9 cellular contexts compared by ENCODE assay signal in genomic region chr19:3783660-3784584, GRCh38. TPM values are rescaled to one million over a fixed set of nuclear protein-coding genes. Genes with fewer than 3 reads are reported as not detected.
DNase-seq lines count a peak whose midpoint lies in the region; ATAC-seq, FAIRE-seq and TF ChIP-seq lines count a peak whose summit lies in the region.
"Had no signal": no experiment of that assay in that cellular context is flagged by ENCODE, and none has a peak within 500 bp of the region (broad histone marks: within the 10 kb centered on the region; RNA-seq: fewer than 3 reads in every experiment).

No MANE protein-coding gene starts in this region.

- no peak overlapping the region for H2BK120ac ChIP-seq in neuronal stem cell (ENCODE audit: low read depth, low read length)

- H3K14ac ChIP-seq in neuronal stem cell (ENCODE audit: low read length) = no peak overlapping the region

- no peaks in the 10 kb centered on the region for H3K79me1 ChIP-seq in neuronal stem cell (ENCODE audit: low read depth, low read length)

- peak overlapping the region; percentile 76 for H3K4ac ChIP-seq in neuronal stem cell (ENCODE audit: low read length)

- peaks cover 33% of the 10 kb centered on the region for H3K36me3 Mint-ChIP-seq in activated naive CD8-positive, alpha-beta T cell treated with anti-CD3 and anti-CD28 coated beads for 36 hours

- no peak overlapping the region for H2BK15ac ChIP-seq in neuronal stem cell (ENCODE audit: low read length)

- no peak overlapping the region for H3K4me2 ChIP-seq in neuronal stem cell (ENCODE audit: insufficient read depth, low read length, poor library complexity, severe bottlenecking)

- H3K9me3 ChIP-seq in neuronal stem cell (replicated peaks in 1 of 2; ENCODE audit: control insufficient read depth in 2 of 2, insufficient read depth in 1 of 2, low read depth in 1 of 2, low read length in 2 of 2) = peaks cover 16 to 22% of the 10 kb centered on the region in 2 donors

- H2BK5ac ChIP-seq in neuronal stem cell (ENCODE audit: low read length) = no peak overlapping the region

- peak overlapping the region; percentile 93 for H2AK5ac ChIP-seq in neuronal stem cell (ENCODE audit: low read depth, low read length)

- no peak overlapping the region for H4K91ac ChIP-seq in neuronal stem cell (ENCODE audit: low read depth, low read length, poor library complexity)

- peak overlapping the region; percentile 38 for H3K18ac ChIP-seq in neuronal stem cell (ENCODE audit: low read length)

- peak overlapping the region; percentile 89 for H3K23ac ChIP-seq in neuronal stem cell (ENCODE audit: low read depth, low read length, poor library complexity)

- peak overlapping the region; percentile 86 for H3K4me3 Mint-ChIP-seq in activated naive CD8-positive, alpha-beta T cell treated with anti-CD3 and anti-CD28 coated beads for 36 hours

- H3K9me3 Mint-ChIP-seq in activated naive CD8-positive, alpha-beta T cell treated with anti-CD3 and anti-CD28 coated beads for 36 hours = peaks cover 14% of the 10 kb centered on the region

- no peak for ATAC-seq in HG02798 (IDR thresholded peaks at IDR 0.05; ENCODE audit: poor library complexity, unreplicated experiment)
- no peak for ATAC-seq in HG03342 (IDR thresholded peaks at IDR 0.05; ENCODE audit: unreplicated experiment)

- peaks cover 2 to 6% of the 10 kb centered on the region in 2 donors for H3K4me1 ChIP-seq in neuronal stem cell (ENCODE audit: control insufficient read depth in 2 of 2, insufficient read depth in 1 of 2, low read depth in 1 of 2, low read length in 2 of 2)

- H4K8ac ChIP-seq in neuronal stem cell (ENCODE audit: low read depth, low read length) = no peak overlapping the region

- no peak for FAIRE-seq in D721Med (lab: Jason Lieb, UNC)

- H2AFZ ChIP-seq in neuronal stem cell (ENCODE audit: low read length) = no peak overlapping the region

- H3K27me3 ChIP-seq in neuronal stem cell (ENCODE audit: control insufficient read depth in 3 of 3, insufficient read depth in 3 of 3, low read depth in 1 of 3, low read length in 3 of 3) = peaks cover 8 to 45% (median 34%) of the 10 kb centered on the region in 3 experiments

- peak overlapping the region; percentile 12 for H3K9ac ChIP-seq in neuronal stem cell (ENCODE audit: low read depth, low read length, poor library complexity)

- no peak overlapping the region for H3K4me3 ChIP-seq in neuronal stem cell (ENCODE audit: low read length in 2 of 2)

- TF ChIP-seq CTCF in D721Med (IDR thresholded peaks at IDR 0.05; ENCODE audit: insufficient read depth, missing control alignments) = peak; percentile 7

- no CpG with 5 or more reads among the region's 49 CpGs for WGBS in neuronal stem cell (ENCODE audit: extremely low coverage in 2 of 2, insufficient read length in 2 of 2, insufficient replicate concordance in 1 of 2), 2 donors

- DNase-seq in D721Med (ENCODE audit: insufficient read length, low spot score) = no peak
- peak; percentile 35 for DNase-seq in RPMI8226
- DNase-seq in activated naive CD8-positive, alpha-beta T cell treated with anti-CD3 and anti-CD28 coated beads for 36 hours = peak; percentile 56
- DNase-seq in neuronal stem cell (ENCODE audit: low spot score) = no peak
- DNase-seq in NCI-H1436 (lab: John Stamatoyannopoulos, UW) = no peak
- DNase-seq in NCI-H2081 treated with DMSO at 0.1 percent for 48 hours (lab: John Stamatoyannopoulos, UW) = no peak

- no peaks in the 10 kb centered on the region for H3K36me3 ChIP-seq in neuronal stem cell (replicated peaks in 1 of 2; ENCODE audit: control insufficient read depth in 2 of 2, insufficient read depth in 2 of 2, low read length in 2 of 2)

- H3K27ac Mint-ChIP-seq in activated naive CD8-positive, alpha-beta T cell treated with anti-CD3 and anti-CD28 coated beads for 36 hours = no peak overlapping the region

- H2BK12ac ChIP-seq in neuronal stem cell (ENCODE audit: low read length) = peak overlapping the region; percentile 84

- H3K27ac ChIP-seq in neuronal stem cell (replicated peaks; ENCODE audit: low read length) = no peak overlapping the region

- H3K27me3 Mint-ChIP-seq in activated naive CD8-positive, alpha-beta T cell treated with anti-CD3 and anti-CD28 coated beads for 36 hours = no peaks in the 10 kb centered on the region

- peaks cover 5% of the 10 kb centered on the region for H3K4me1 Mint-ChIP-seq in activated naive CD8-positive, alpha-beta T cell treated with anti-CD3 and anti-CD28 coated beads for 36 hours

RNA-seq across cellular contexts. Expression of gene MATK, which starts 2.3 kb away (rescaled TPM):
- 10 to 100 TPM; 32.1 to 33.8 TPM for total RNA-seq in activated naive CD8-positive, alpha-beta T cell treated with anti-CD3 and anti-CD28 coated beads for 36 hours
- 1.4 TPM for polyA plus RNA-seq in neuronal stem cell (2013, experiment 1 of 2)
- 1.6 TPM for polyA plus RNA-seq in neuronal stem cell (2013, experiment 2 of 2)

RNA-seq across cellular contexts. Expression of gene RAX2, which starts 11.9 kb away (rescaled TPM):
- not detected for total RNA-seq in activated naive CD8-positive, alpha-beta T cell treated with anti-CD3 and anti-CD28 coated beads for 36 hours
- polyA plus RNA-seq in neuronal stem cell (2013, experiment 1 of 2) = 0.01 TPM
- polyA plus RNA-seq in neuronal stem cell (2013, experiment 2 of 2) = 0.03 TPM
- polyA plus RNA-seq: adipose tissue had no signal

RNA-seq across cellular contexts. Expression of gene MRPL54, which starts 21.4 kb away (rescaled TPM):
- total RNA-seq in activated naive CD8-positive, alpha-beta T cell treated with anti-CD3 and anti-CD28 coated beads for 36 hours = 10 to 100 TPM; 76.9 to 81.5 TPM
- 39.9 TPM for polyA plus RNA-seq in neuronal stem cell (2013, experiment 1 of 2)
- 40.6 TPM for polyA plus RNA-seq in neuronal stem cell (2013, experiment 2 of 2)

RNA-seq across cellular contexts. Expression of gene APBA3, which starts 22.4 kb away (rescaled TPM):
- total RNA-seq in activated naive CD8-positive, alpha-beta T cell treated with anti-CD3 and anti-CD28 coated beads for 36 hours = 10 to 100 TPM; 21.4 to 21.9 TPM
- 19.0 TPM for polyA plus RNA-seq in neuronal stem cell (2013, experiment 1 of 2)
- 17.8 TPM for polyA plus RNA-seq in neuronal stem cell (2013, experiment 2 of 2)

Comparison
In these comparisons a context has a peak if more than half of its experiments do, and no peak if none do; other contexts are left out.
1. DNase-seq: peak in RPMI8226 (single experiment) and activated naive CD8-positive, alpha-beta T cell treated with anti-CD3 and anti-CD28 coated beads for 36 hours (single experiment); none in D721Med (single experiment), neuronal stem cell (single experiment), NCI-H1436 (single experiment) and NCI-H2081 treated with DMSO at 0.1 percent for 48 hours (single experiment).